Comparison of ENCODE assay signal across 1 cellular context in genomic region chr12:123029550-123029949, GRCh38.
TF ChIP-seq lines count a peak whose summit lies in the region.

No MANE protein-coding gene starts in this region.

TF ChIP-seq in HEK293, 187 proteins besides CTCF, POLR2A, EP300 and RAD21 (continued from another document):
- TF ChIP-seq ZSCAN4 (tag by site-specific recombination; IDR thresholded peaks at IDR 0.05): peak; percentile 81
